Comparison of ENCODE assay signal across 16 cellular contexts in the genomic region with DNA sequence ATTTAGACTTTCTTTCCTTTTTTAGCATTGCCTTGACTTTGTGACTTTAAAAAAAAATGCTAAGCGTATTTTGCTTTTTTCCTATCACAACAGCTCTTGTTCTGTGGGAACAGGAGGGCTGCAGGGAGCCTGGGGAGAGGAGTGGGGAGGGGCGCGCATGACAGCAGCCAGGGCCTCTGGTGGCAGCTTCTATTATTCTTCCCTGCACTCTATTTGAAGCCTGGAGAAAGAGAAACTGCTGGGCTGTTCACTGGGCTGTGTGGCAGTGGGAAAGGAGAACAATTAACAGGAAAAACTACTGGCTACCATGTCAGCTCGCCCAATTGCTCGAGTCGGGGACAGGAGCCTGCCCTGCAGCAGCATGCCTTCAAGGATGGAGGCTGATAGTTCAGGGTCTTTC.
A peak's percentile ranks its signal among the peaks of the same experiment; 100 is the strongest.
DNase-seq lines count a peak whose midpoint lies in the region; ATAC-seq and TF ChIP-seq lines count a peak whose summit lies in the region.
"Had no signal": no experiment of that assay in that cellular context is flagged by ENCODE, and none has a peak within 500 bp of the region (broad histone marks: within the 10 kb centered on the region; RNA-seq: fewer than 3 reads in every experiment).

No MANE protein-coding gene starts in this region.

- peak overlapping the region; percentile 22 for H3K4me2 ChIP-seq in trophoblast cell (ENCODE audit: low read length)

- no peak overlapping the region for H3K4me3 ChIP-seq in HEK293 (ENCODE audit: low read depth, low read length)
- no peak overlapping the region for H3K4me3 ChIP-seq in trophoblast cell (ENCODE audit: low read depth, low read length)

- H3K36me3 ChIP-seq in HEK293 (ENCODE audit: control insufficient read depth in 2 of 2, insufficient read depth in 1 of 2, low read length in 2 of 2) (peaks cover 0 to 25% of the 10 kb centered on the region in 2 experiments; a peak in 2 of 3 replicates), trophoblast cell (ENCODE audit: control insufficient read depth in 1 of 2, insufficient read depth in 2 of 2, low read length in 2 of 2) (peaks cover 14 to 19% of the 10 kb centered on the region in 2 experiments)
- H3K36me3 ChIP-seq: brain microvascular endothelial cell had no signal

- CTCF ChIA-PET in HEK293 (lab: Yijun Ruan, JAX) = interaction anchor here (0.7 to 1.0 kb wide), 2 partner anchors 8 to 18 kb away, joined by 3 to 4 read pairs; no protein-coding TSS in a partner anchor

- H3K18ac ChIP-seq in trophoblast cell (ENCODE audit: low read length) = peak overlapping the region; percentile 71

- no peak overlapping the region for H3K23ac ChIP-seq in trophoblast cell (ENCODE audit: low read length)

- no peak overlapping the region for H2AFZ ChIP-seq in trophoblast cell (ENCODE audit: insufficient read depth, low read length, poor library complexity)

- no peaks in the 10 kb centered on the region for H3K79me2 ChIP-seq in trophoblast cell (ENCODE audit: control insufficient read depth, insufficient read depth, low read length, poor library complexity)

- peaks cover under 1% of the 10 kb centered on the region for H3K36me3 Mint-ChIP-seq in brain
- H3K36me3 Mint-ChIP-seq: activated naive CD4-positive, alpha-beta T cell treated with anti-CD3 and anti-CD28 coated beads, Interleukin-2, amount 50 U/mL, for 24 hours had no signal

- H3K4me1 Mint-ChIP-seq in brain = peaks cover 43% of the 10 kb centered on the region
- H3K4me1 Mint-ChIP-seq: activated CD4-positive, alpha-beta T cell treated with anti-CD3 and anti-CD28 coated beads, Interleukin-2, amount 10 ng/mL, durations not matched to agents 7 days and 5 days; activated naive CD4-positive, alpha-beta T cell treated with anti-CD3 and anti-CD28 coated beads, Interleukin-2, amount 50 U/mL, for 24 hours had no signal

- no peak for ATAC-seq in GM21526 (IDR thresholded peaks at IDR 0.05; ENCODE audit: low FRiP score, unreplicated experiment)
- no peak for ATAC-seq in GM18861 (IDR thresholded peaks at IDR 0.05; ENCODE audit: unreplicated experiment)
- ATAC-seq: naive thymus-derived CD8-positive, alpha-beta T cell; right cardiac atrium had no signal

- H3K79me1 ChIP-seq in trophoblast cell (ENCODE audit: low read length) = peaks cover 3% of the 10 kb centered on the region

- no peak overlapping the region for H4K12ac ChIP-seq in trophoblast cell (ENCODE audit: low read depth, low read length)

- H3K27me3 ChIP-seq in trophoblast cell (ENCODE audit: insufficient read depth, low read length) = no peaks in the 10 kb centered on the region
- H3K27me3 ChIP-seq: brain microvascular endothelial cell had no signal

- TF ChIP-seq CTCF in HEK293 (tag by site-specific recombination; IDR thresholded peaks at IDR 0.05) (no peak), brain (conservative IDR thresholded peaks at IDR 0.05) (peak in 1 of 2 experiments; percentile 28)

- H2AK5ac ChIP-seq in trophoblast cell (ENCODE audit: low read length) = no peak overlapping the region

- no peaks in the 10 kb centered on the region for H3K9me3 Mint-ChIP-seq in brain
- H3K9me3 Mint-ChIP-seq: activated CD4-positive, alpha-beta T cell treated with anti-CD3 and anti-CD28 coated beads, Interleukin-2, amount 10 ng/mL, durations not matched to agents 7 days and 5 days; activated naive CD4-positive, alpha-beta T cell treated with anti-CD3 and anti-CD28 coated beads, Interleukin-2, amount 50 U/mL, for 24 hours; naive thymus-derived CD8-positive, alpha-beta T cell had no signal

- H2BK12ac ChIP-seq in trophoblast cell (ENCODE audit: low read length) = peak overlapping the region; percentile 43

- peak overlapping the region; percentile 11 for H4K91ac ChIP-seq in trophoblast cell (ENCODE audit: low read depth, low read length)

- peak overlapping the region; percentile 13 to 70 (median 58) for H3K4me3 Mint-ChIP-seq in brain
- H3K4me3 Mint-ChIP-seq: activated CD4-positive, alpha-beta T cell treated with anti-CD3 and anti-CD28 coated beads, Interleukin-2, amount 10 ng/mL, durations not matched to agents 7 days and 5 days; activated naive CD4-positive, alpha-beta T cell treated with anti-CD3 and anti-CD28 coated beads, Interleukin-2, amount 50 U/mL, for 24 hours; naive thymus-derived CD8-positive, alpha-beta T cell had no signal

- no peak overlapping the region for H2BK120ac ChIP-seq in trophoblast cell (ENCODE audit: insufficient read depth, low read length, poor library complexity)

- peak overlapping the region; percentile 68 to 94 (median 85) for H3K27ac Mint-ChIP-seq in brain
- H3K27ac Mint-ChIP-seq: activated CD4-positive, alpha-beta T cell treated with anti-CD3 and anti-CD28 coated beads, Interleukin-2, amount 10 ng/mL, durations not matched to agents 7 days and 5 days; activated naive CD4-positive, alpha-beta T cell treated with anti-CD3 and anti-CD28 coated beads, Interleukin-2, amount 50 U/mL, for 24 hours; naive thymus-derived CD8-positive, alpha-beta T cell had no signal

- DNase-seq in iPS-NIHi7 (ENCODE audit: extremely low spot score) (peak; percentile 65), trophoblast cell (no peak), SIG-M5 (lab: John Stamatoyannopoulos, UW) (no peak)
- DNase-seq: activated CD4-positive, alpha-beta T cell treated with anti-CD3 and anti-CD28 coated beads, Interleukin-2, amount 10 ng/mL, durations not matched to agents 7 days and 5 days; brain microvascular endothelial cell; Caco-2; effector CD4-positive, alpha-beta T cell; naive thymus-derived CD8-positive, alpha-beta T cell; NCI-H524; right cardiac atrium; stimulated activated CD4-positive, alpha-beta T cell treated with anti-CD3 and anti-CD28 coated beads, Interleukin-1b, Interleukin-23, amount 100 ng/mL, for 48 hours had no signal

- H3K9me3 ChIP-seq in HEK293 (ENCODE audit: control insufficient read depth, insufficient read depth, low read depth, low read length) (no peaks in the 10 kb centered on the region), trophoblast cell (ENCODE audit: insufficient read depth, low read depth, low read length) (no peaks in the 10 kb centered on the region)
- H3K9me3 ChIP-seq: Caco-2 had no signal

- no peak overlapping the region for H3K4ac ChIP-seq in trophoblast cell (ENCODE audit: low read depth, low read length)

- H3K27ac ChIP-seq in HEK293 (ENCODE audit: extremely low read depth, low read depth, low read length) (no peak overlapping the region), trophoblast cell (ENCODE audit: low read depth, low read length) (peak overlapping the region; percentile 51)
- H3K27ac ChIP-seq: brain microvascular endothelial cell had no signal

- no peaks in the 10 kb centered on the region for H3K27me3 Mint-ChIP-seq in brain
- H3K27me3 Mint-ChIP-seq: activated CD4-positive, alpha-beta T cell treated with anti-CD3 and anti-CD28 coated beads, Interleukin-2, amount 10 ng/mL, durations not matched to agents 7 days and 5 days had no signal

- H2BK5ac ChIP-seq in trophoblast cell (ENCODE audit: low read depth, low read length, poor library complexity) = no peak overlapping the region

- no peaks in the 10 kb centered on the region for H3K4me1 ChIP-seq in HEK293 (ENCODE audit: control insufficient read depth, insufficient read depth, low read length)
- H3K4me1 ChIP-seq in trophoblast cell (ENCODE audit: control insufficient read depth in 1 of 2, insufficient read depth in 2 of 2, low read length in 2 of 2) = peaks cover 17 to 22% of the 10 kb centered on the region in 2 experiments
- H3K4me1 ChIP-seq: Caco-2 had no signal

- POLR2A ChIA-PET in HEK293 (lab: Yijun Ruan, JAX) = no interaction called here

- no peak overlapping the region for H3K9ac ChIP-seq in trophoblast cell (ENCODE audit: low read length)

- peak overlapping the region; percentile 65 for H3K14ac ChIP-seq in trophoblast cell (ENCODE audit: low read length)

- peak overlapping the region; percentile 23 for H4K8ac ChIP-seq in trophoblast cell (ENCODE audit: low read depth, low read length)

- no CpG with 5 or more reads among the region's 6 CpGs for WGBS in trophoblast cell (ENCODE audit: extremely low coverage, insufficient coverage, insufficient read length)

TF ChIP-seq in HEK293, 187 proteins besides CTCF, POLR2A, EP300 and RAD21:
- no peak for TF ChIP-seq ZNF560 (tag by site-specific recombination; IDR thresholded peaks at IDR 0.05; ENCODE audit: borderline replicate concordance)
- TF ChIP-seq, protein P1, sequence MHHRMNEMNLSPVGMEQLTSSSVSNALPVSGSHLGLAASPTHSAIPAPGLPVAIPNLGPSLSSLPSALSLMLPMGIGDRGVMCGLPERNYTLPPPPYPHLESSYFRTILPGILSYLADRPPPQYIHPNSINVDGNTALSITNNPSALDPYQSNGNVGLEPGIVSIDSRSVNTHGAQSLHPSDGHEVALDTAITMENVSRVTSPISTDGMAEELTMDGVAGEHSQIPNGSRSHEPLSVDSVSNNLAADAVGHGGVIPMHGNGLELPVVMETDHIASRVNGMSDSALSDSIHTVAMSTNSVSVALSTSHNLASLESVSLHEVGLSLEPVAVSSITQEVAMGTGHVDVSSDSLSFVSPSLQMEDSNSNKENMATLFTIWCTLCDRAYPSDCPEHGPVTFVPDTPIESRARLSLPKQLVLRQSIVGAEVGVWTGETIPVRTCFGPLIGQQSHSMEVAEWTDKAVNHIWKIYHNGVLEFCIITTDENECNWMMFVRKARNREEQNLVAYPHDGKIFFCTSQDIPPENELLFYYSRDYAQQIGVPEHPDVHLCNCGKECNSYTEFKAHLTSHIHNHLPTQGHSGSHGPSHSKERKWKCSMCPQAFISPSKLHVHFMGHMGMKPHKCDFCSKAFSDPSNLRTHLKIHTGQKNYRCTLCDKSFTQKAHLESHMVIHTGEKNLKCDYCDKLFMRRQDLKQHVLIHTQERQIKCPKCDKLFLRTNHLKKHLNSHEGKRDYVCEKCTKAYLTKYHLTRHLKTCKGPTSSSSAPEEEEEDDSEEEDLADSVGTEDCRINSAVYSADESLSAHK (tag by site-specific recombination; IDR thresholded peaks at IDR 0.05) = peak; percentile 52; the same call in 1 of the 2 replicates
TF ChIP-seq in HEK293: peak in this region for 1.
